Comparison of ENCODE assay signal across 9 cellular contexts in genomic region chr12:27305673-27306504, GRCh38. TPM values are rescaled to one million over a fixed set of nuclear protein-coding genes. Genes with fewer than 3 reads are reported as not detected.
DNase-seq lines count a peak whose midpoint lies in the region; ATAC-seq and TF ChIP-seq lines count a peak whose summit lies in the region.
"Had no signal": no experiment of that assay in that cellular context is flagged by ENCODE, and none has a peak within 500 bp of the region (broad histone marks: within the 10 kb centered on the region; RNA-seq: fewer than 3 reads in every experiment).

No MANE protein-coding gene starts in this region.

- no peak overlapping the region for H3K9ac ChIP-seq in muscle layer of colon (ENCODE audit: low read length)

- peak overlapping the region; percentile 67 for H3K27ac Mint-ChIP-seq in chondrocyte (ENCODE audit: unreplicated experiment)
- H3K27ac Mint-ChIP-seq: activated naive CD4-positive, alpha-beta T cell treated with anti-CD3 and anti-CD28 coated beads, Interleukin-2, amount 50 U/mL, for 24 hours had no signal

- no peak overlapping the region for H3K4me3 Mint-ChIP-seq in chondrocyte (ENCODE audit: unreplicated experiment)
- H3K4me3 Mint-ChIP-seq: activated naive CD4-positive, alpha-beta T cell treated with anti-CD3 and anti-CD28 coated beads, Interleukin-2, amount 50 U/mL, for 24 hours had no signal

- H3K4me3 ChIP-seq in H7 (ENCODE audit: insufficient read depth, low read depth, low read length), result no peak overlapping the region
- no peak overlapping the region for H3K4me3 ChIP-seq in muscle layer of colon (ENCODE audit: low read depth in 1 of 2, low read length in 2 of 2)

- DNase-seq in A172 (ENCODE audit: low spot score) (peak; percentile 18), H7 (peak; percentile 18), NOMO-1 (lab: John Stamatoyannopoulos, UW; ENCODE audit: unreplicated experiment in 2 of 2) (peak; percentile 11 to 58), chondrocyte (ENCODE audit: low spot score) (no peak), hypothalamus (lab: John Stamatoyannopoulos, UW) (no peak), ureter (ENCODE audit: low spot score) (no peak)

- ATAC-seq in HG03565 (IDR thresholded peaks at IDR 0.05; ENCODE audit: unreplicated experiment), result no peak

- H3K4me1 ChIP-seq in muscle layer of colon (ENCODE audit: insufficient read depth, low read length), result peaks cover 16% of the 10 kb centered on the region

- H3K9me3 ChIP-seq in muscle layer of colon (ENCODE audit: low read length), result no peaks in the 10 kb centered on the region

- H3K27me3 Mint-ChIP-seq in chondrocyte (ENCODE audit: low read depth), result no peaks in the 10 kb centered on the region
- H3K27me3 Mint-ChIP-seq: activated naive CD4-positive, alpha-beta T cell treated with anti-CD3 and anti-CD28 coated beads, Interleukin-2, amount 50 U/mL, for 24 hours had no signal

- H3K27me3 ChIP-seq in H7 (ENCODE audit: control insufficient read depth, insufficient read depth, low read length), result no peaks in the 10 kb centered on the region
- H3K27me3 ChIP-seq in muscle layer of colon (ENCODE audit: control insufficient read depth in 1 of 2, insufficient read depth in 2 of 2, low read length in 2 of 2), result no peaks in the 10 kb centered on the region

- TF ChIP-seq CTCF in chondrocyte (IDR thresholded peaks at IDR 0.05), result peak; percentile 92

- H3K4me1 Mint-ChIP-seq in chondrocyte (ENCODE audit: low read depth), result peaks cover 40% of the 10 kb centered on the region

- peaks cover 27% of the 10 kb centered on the region for H3K36me3 Mint-ChIP-seq in chondrocyte (ENCODE audit: low read depth)

- H3K36me3 ChIP-seq in H7 (replicated peaks; ENCODE audit: control insufficient read depth, insufficient read depth, low read length) (peaks cover 6% of the 10 kb centered on the region), muscle layer of colon (ENCODE audit: insufficient read depth, low read length) (peaks cover 19% of the 10 kb centered on the region)

- no peaks in the 10 kb centered on the region for H3K9me3 Mint-ChIP-seq in chondrocyte (ENCODE audit: low read depth)
- H3K9me3 Mint-ChIP-seq: activated naive CD4-positive, alpha-beta T cell treated with anti-CD3 and anti-CD28 coated beads, Interleukin-2, amount 50 U/mL, for 24 hours had no signal

- H3K27ac ChIP-seq in muscle layer of colon (ENCODE audit: low read depth, low read length), result peak overlapping the region; percentile 12

RNA-seq across cellular contexts. Expression of gene BMAL2, which starts 26.7 kb away (rescaled TPM):
- 37.2 and 50.3 TPM in 2 replicates for total RNA-seq in A172 (2014; rRNA removed; shearing (Covaris generic))
- 13.0 and 13.9 TPM in 2 replicates for total RNA-seq in H7 (2014; rRNA removed; shearing (Covaris generic))
- total RNA-seq in chondrocyte (9.0 to 12.0 TPM (median 11.6 TPM) in 3 replicates), ureter (7.6 TPM)

Comparison
In these comparisons a context has a peak if more than half of its experiments do, and no peak if none do; other contexts are left out.
1. DNase-seq: peak in A172 (single experiment), H7 (single experiment) and NOMO-1 (2 of 2); none in chondrocyte (single experiment), hypothalamus (0 of 51) and ureter (single experiment).